ENCODE assay signal across 9 cellular contexts in the genomic region with DNA sequence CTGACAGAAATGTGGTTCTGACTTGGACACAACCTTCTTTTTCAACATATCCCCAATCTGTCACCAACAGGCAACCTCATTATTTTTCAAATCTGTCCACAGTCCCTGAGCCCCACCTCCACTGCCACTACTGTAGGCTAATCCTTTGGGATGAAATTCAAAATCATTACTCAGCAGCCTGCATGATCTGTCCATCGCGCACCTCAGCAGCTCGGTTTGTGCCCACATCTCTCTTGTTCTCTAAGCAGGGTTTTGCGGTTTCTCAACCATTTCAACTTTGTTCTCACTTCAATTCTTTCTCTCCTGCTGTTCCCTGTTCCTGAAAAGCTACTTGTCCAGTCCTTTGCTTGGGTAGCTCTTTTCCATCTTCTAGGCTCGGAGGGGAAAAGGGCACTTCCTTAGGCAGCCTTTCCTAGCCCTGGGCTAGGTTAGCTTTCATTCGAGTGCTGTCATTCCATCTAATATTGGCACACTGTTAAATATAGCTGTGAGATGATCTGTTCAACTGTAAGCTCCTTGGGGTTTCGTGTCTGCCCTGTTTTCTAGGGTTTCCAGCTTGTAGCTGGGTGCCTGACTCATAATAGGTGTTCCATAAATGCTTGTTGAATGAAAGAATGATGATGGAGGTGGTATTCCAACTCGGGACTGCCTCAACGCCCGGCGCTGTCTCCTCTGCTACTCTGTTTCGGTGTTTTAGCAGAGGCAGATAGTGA. TPM values are rescaled to one million over a fixed set of nuclear protein-coding genes. Genes with fewer than 3 reads are reported as not detected.
DNase-seq lines count a peak whose midpoint lies in the region; ATAC-seq and TF ChIP-seq lines count a peak whose summit lies in the region.
"Had no signal": no experiment of that assay in that cellular context is flagged by ENCODE, and none has a peak within 500 bp of the region (broad histone marks: within the 10 kb centered on the region; RNA-seq: fewer than 3 reads in every experiment).

No MANE protein-coding gene starts in this region.

- 33 to 38% methylated on average over 12 of the region's 12 CpGs for WGBS in tibial nerve, 2 donors

- TF ChIP-seq EP300 in tibial nerve (IDR thresholded peaks at IDR 0.05) = no peak

- in situ Hi-C loops in astrocyte of the spinal cord (cut with HindIII; ENCODE audit: low sequenced_read_pairs) = no loop called here

- peak; percentile 33 for ATAC-seq in HG03135 (IDR thresholded peaks at IDR 0.05; ENCODE audit: unreplicated experiment)
- ATAC-seq: HCT116 had no signal

- H3K4me3 ChIP-seq in BE2C (ENCODE audit: low read depth, low read length) (peak overlapping the region; percentile 78), astrocyte of the spinal cord (ENCODE audit: low read depth, low read length) (peak overlapping the region; percentile 74), tibial nerve (peak overlapping the region; percentile 67 to 82 (median 82))

- no peak for TF ChIP-seq CTCF in BE2C (IDR thresholded peaks at IDR 0.05; ENCODE audit: low read depth, low read length)
- no peak for TF ChIP-seq CTCF in astrocyte of the spinal cord (IDR thresholded peaks at IDR 0.05; ENCODE audit: low read depth, low read length)
- TF ChIP-seq CTCF in tibial nerve (IDR thresholded peaks at IDR 0.05) = no peak

- H3K36me3 ChIP-seq in BE2C (peaks cover 8% of the 10 kb centered on the region), tibial nerve (peaks cover 0 to 38% (median 3%) of the 10 kb centered on the region in 3 donors)

- no peaks in the 10 kb centered on the region for H3K27me3 ChIP-seq in BE2C
- no peaks in the 10 kb centered on the region for H3K27me3 ChIP-seq in layer of hippocampus (ENCODE audit: control insufficient read depth, insufficient read depth, low read length)
- H3K27me3 ChIP-seq in tibial nerve = no peaks in the 10 kb centered on the region

- TF ChIP-seq POLR2A in tibial nerve (IDR thresholded peaks at IDR 0.05) = no peak

- no peaks in the 10 kb centered on the region; the same call in 1 of the 2 replicates for H3K4me1 ChIP-seq in BE2C
- H3K4me1 ChIP-seq in tibial nerve = peaks cover 0 to 19% (median 0%) of the 10 kb centered on the region in 4 donors

- H3K9me3 ChIP-seq in BE2C = no peaks in the 10 kb centered on the region
- H3K9me3 ChIP-seq in tibial nerve = peaks cover 0 to 6% (median 0%) of the 10 kb centered on the region in 4 donors

- peak overlapping the region; percentile 97 for H3K27ac ChIP-seq in layer of hippocampus (ENCODE audit: low read depth, low read length)
- H3K27ac ChIP-seq in tibial nerve = peak overlapping the region; percentile 93 to 98 (median 96)

- DNase-seq in BE2C (no peak), astrocyte of the spinal cord (ENCODE audit: low read depth, low spot score) (peak; percentile 22), tibial nerve (ENCODE audit: low spot score in 2 of 2) (no peak), iPS-NIHi11 (ENCODE audit: low spot score) (no peak), NCI-H1417 treated with DMSO at 0.1 percent for 48 hours (lab: John Stamatoyannopoulos, UW) (no peak), NCI-H1092 treated with DMSO at 0.1 percent for 48 hours (lab: John Stamatoyannopoulos, UW) (no peak)

RNA-seq across cellular contexts. Expression of gene ANKAR, which starts 0.7 kb away (rescaled TPM):
- 1.1 TPM for polyA plus RNA-seq in BE2C (2012; ENCODE audit: insufficient read depth, insufficient read length, low read depth)
- total RNA-seq in tibial nerve = 10 to 100 TPM; 14.9 to 38.8 (median 27.8) TPM

RNA-seq across cellular contexts. Expression of gene ASNSD1, which starts 12.6 kb away (rescaled TPM):
- polyA plus RNA-seq in BE2C (2012; ENCODE audit: insufficient read depth, insufficient read length, low read depth) = 82.4 TPM
- 10 to 100 TPM; 42.6 to 66.6 (median 53.4) TPM for total RNA-seq in tibial nerve
